25 cellular contexts compared by ENCODE assay signal in the genomic region with DNA sequence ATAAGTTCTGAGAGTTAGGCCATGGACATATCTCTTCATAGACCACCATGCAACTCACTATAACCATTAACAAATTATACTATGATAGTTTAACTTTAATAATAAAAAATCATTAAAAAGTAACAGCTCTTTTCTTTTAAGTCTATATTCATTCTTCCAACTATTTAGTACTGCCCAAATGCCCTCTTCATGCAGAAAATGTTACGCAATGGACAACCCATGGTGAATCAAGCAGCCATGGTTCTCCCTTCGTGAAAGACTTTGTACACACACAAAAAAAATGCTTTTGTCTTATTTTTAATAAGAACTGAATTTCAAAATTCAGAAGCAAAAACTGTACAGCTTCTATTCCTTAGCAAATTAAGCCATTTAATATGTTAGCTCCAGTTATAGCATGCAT.
"Had no signal": no experiment of that assay in that cellular context is flagged by ENCODE, and none has a peak within 500 bp of the region (broad histone marks: within the 10 kb centered on the region; RNA-seq: fewer than 3 reads in every experiment).

No MANE protein-coding gene starts in this region.

- H3K9ac ChIP-seq: neural progenitor cell, parathyroid adenoma had no signal

- H3K36me3 ChIP-seq: neural progenitor cell, ovary, stomach, thoracic aorta, thyroid gland, tibial nerve, upper lobe of left lung, vagina had no signal

- H3K4me2 ChIP-seq: neural progenitor cell had no signal

- DNase-seq: natural killer cell; occipital lobe; ovary; posterior cingulate gyrus; psoas muscle; right cardiac atrium; small intestine; stimulated activated CD4-positive, alpha-beta T cell treated with anti-CD3 and anti-CD28 coated beads, Interleukin-15, amount 100 ng/mL, for 24 hours; stimulated activated CD4-positive, alpha-beta T cell treated with anti-CD3 and anti-CD28 coated beads, Interleukin-2, amount 100 ng/mL, for 24 hours; stimulated activated CD4-positive, alpha-beta T cell treated with anti-CD3 and anti-CD28 coated beads, Interleukin-2, amount 100 ng/mL, for 48 hours; stimulated activated CD4-positive, alpha-beta T cell treated with anti-CD3 and anti-CD28 coated beads, Interleukin-4, amount 100 ng/mL, for 24 hours; stimulated activated naive B cell treated with anti-CD40 and anti-IgM and Interleukin-4, amounts not matched to agents 10 μg/mL and 1 μg/mL and 100 μg/mL, for 72 hours; stimulated activated naive CD4-positive, alpha-beta T cell treated with Interleukin-2 at 50 U/mL for 16 hours; stomach; thyroid gland; trophoblast cell; upper lobe of left lung had no signal

- H3K27me3 ChIP-seq: neural progenitor cell, ovary, stomach, thyroid gland, tibial nerve, upper lobe of left lung, vagina had no signal

- ATAC-seq: natural killer cell; psoas muscle; right cardiac atrium; sciatic nerve; stimulated activated effector memory CD8-positive, alpha-beta T cell treated with anti-CD3 and anti-CD28 coated beads, Interleukin-12 subunit alpha, Interleukin-12 subunit beta, amount 100 ng/mL, for 72 hours; stimulated activated naive B cell treated with anti-CD40 and anti-IgM and Interleukin-4, amounts not matched to agents 10 μg/mL and 1 μg/mL and 100 μg/mL, for 72 hours had no signal

- H3K4me3 ChIP-seq: neural progenitor cell, ovary, psoas muscle, stomach, thoracic aorta, thyroid gland, tibial nerve, upper lobe of left lung, vagina had no signal

- H3K4me1 ChIP-seq: parathyroid adenoma, psoas muscle, stomach, thyroid gland, tibial nerve, upper lobe of left lung, vagina had no signal

- FAIRE-seq: small intestine, urothelium cell line had no signal

- H3K9me3 ChIP-seq: ovary, psoas muscle, stomach, thoracic aorta, thyroid gland, tibial nerve, upper lobe of left lung, vagina had no signal

- H2AFZ ChIP-seq: neural progenitor cell, parathyroid adenoma had no signal

- H3K27ac ChIP-seq: neural progenitor cell, ovary, parathyroid adenoma, psoas muscle, stomach, thoracic aorta, thyroid gland, tibial nerve, upper lobe of left lung, vagina had no signal

- H3K79me2 ChIP-seq: parathyroid adenoma had no signal
